In genomic region chr9:91423785-91424402, GRCh38 we compare ENCODE assay signal across 9 cellular contexts. TPM values are rescaled to one million over a fixed set of nuclear protein-coding genes. Genes with fewer than 3 reads are reported as not detected.
DNase-seq lines count a peak whose midpoint lies in the region; ATAC-seq, FAIRE-seq and TF ChIP-seq lines count a peak whose summit lies in the region.
"Had no signal": no experiment of that assay in that cellular context is flagged by ENCODE, and none has a peak within 500 bp of the region (broad histone marks: within the 10 kb centered on the region; RNA-seq: fewer than 3 reads in every experiment).

Gene NFIL3 (minus strand): TSS chr9:91423832. CDS start chr9:91410734, 13,098 bp downstream.

- no peak for TF ChIP-seq CTCF in keratinocyte (optimal IDR thresholded peaks at IDR 0.05 in 1 of 3, IDR thresholded peaks at IDR 0.05 in 1 of 3, conservative IDR thresholded peaks at IDR 0.05 in 1 of 3; ENCODE audit: extremely low read depth in 1 of 3, insufficient read depth in 2 of 3, low read length in 3 of 3)

- DNase-seq in NCI-H2081 (lab: John Stamatoyannopoulos, UW) = peak; percentile 71 to 85
- DNase-seq in NCI-H2081 treated with DMSO at 0.1 percent for 48 hours (lab: John Stamatoyannopoulos, UW) = no peak
- peak; percentile 54 for DNase-seq in NCI-H2196 treated with DMSO at 0.1 percent for 48 hours (lab: John Stamatoyannopoulos, UW; ENCODE audit: unreplicated experiment)
- DNase-seq in central memory CD8-positive, alpha-beta T cell (ENCODE audit: low spot score in 2 of 2) = peak; percentile 21 to 36
- DNase-seq in keratinocyte (ENCODE audit: low read depth, low spot score) = no peak
- DNase-seq in stimulated activated CD4-positive, alpha-beta T cell treated with anti-CD3 and anti-CD28 coated beads, Interleukin-12 subunit alpha, Interleukin-12 subunit beta, amount 100 ng/mL, for 48 hours (ENCODE audit: low read depth in 2 of 3, low spot score in 1 of 3) = peak; percentile 46 to 67 (median 48)

- peaks cover 20% of the 10 kb centered on the region for H3K27me3 Mint-ChIP-seq in central memory CD8-positive, alpha-beta T cell

- peaks cover 41% of the 10 kb centered on the region for H3K4me1 Mint-ChIP-seq in central memory CD8-positive, alpha-beta T cell

- peak within 1 kb of the TSS; percentile 85 for H3K27ac ChIP-seq in keratinocyte (ENCODE audit: control insufficient read depth, insufficient read depth, low read length)

- H3K36me3 ChIP-seq in keratinocyte (ENCODE audit: control insufficient read depth in 2 of 2, extremely low read depth in 1 of 2, insufficient read depth in 2 of 2, low read length in 2 of 2) = no peaks in the 10 kb centered on the region

- peak within 1 kb of the TSS; percentile 84 for H2AFZ ChIP-seq in keratinocyte (ENCODE audit: control insufficient read depth, low read length)

- H3K4me2 ChIP-seq in keratinocyte (ENCODE audit: control insufficient read depth, extremely low read depth, insufficient read depth, low read depth, low read length) = peak within 1 kb of the TSS; percentile 93

- peak within 1 kb of the TSS; percentile 94 for H3K4me3 Mint-ChIP-seq in central memory CD8-positive, alpha-beta T cell

- H3K79me2 ChIP-seq in keratinocyte (ENCODE audit: control insufficient read depth, insufficient read depth, low read length) = peaks cover 30% of the 10 kb centered on the region

- H4K20me1 ChIP-seq in keratinocyte (ENCODE audit: control insufficient read depth, extremely low read depth, insufficient read depth, low read length) = no peaks in the 10 kb centered on the region

- no peaks in the 10 kb centered on the region for H3K27me3 ChIP-seq in keratinocyte (ENCODE audit: control insufficient read depth, extremely low read depth, insufficient read depth, low read length)

- peak within 1 kb of the TSS; percentile 90 for H3K9ac ChIP-seq in keratinocyte (ENCODE audit: control insufficient read depth, extremely low read depth, insufficient read depth, low read length)

- no peaks in the 10 kb centered on the region for H3K9me3 ChIP-seq in keratinocyte (ENCODE audit: control insufficient read depth, low read depth, low read length)

- ATAC-seq in HG03039 (IDR thresholded peaks at IDR 0.05; ENCODE audit: unreplicated experiment) = peak; percentile 74
- peak; percentile 82 to 84 for ATAC-seq in activated CD4-positive, CD25-positive, alpha-beta regulatory T cell treated with anti-CD3 and anti-CD28 coated beads, Interleukin-2, amount 50 U/mL, for 24 hours
- peak; percentile 70 for ATAC-seq in central memory CD8-positive, alpha-beta T cell (replicated peaks; ENCODE audit: extremely low read depth, poor library complexity, severe bottlenecking)

- peaks cover 13% of the 10 kb centered on the region for H3K36me3 Mint-ChIP-seq in central memory CD8-positive, alpha-beta T cell (ENCODE audit: insufficient read depth)

- no peaks in the 10 kb centered on the region for H3K9me3 Mint-ChIP-seq in central memory CD8-positive, alpha-beta T cell

- H3K4me3 ChIP-seq in keratinocyte (ENCODE audit: control insufficient read depth in 2 of 3, extremely low read depth in 1 of 3, insufficient read depth in 2 of 3, low read depth in 1 of 3, low read length in 3 of 3) = peak within 1 kb of the TSS; percentile 73 to 96 (median 84)

- H3K9me1 ChIP-seq in keratinocyte (ENCODE audit: control insufficient read depth, extremely low read depth, insufficient read depth, low read length) = no peaks in the 10 kb centered on the region

- H3K27ac Mint-ChIP-seq in central memory CD8-positive, alpha-beta T cell (ENCODE audit: low read depth) = peak within 1 kb of the TSS; percentile 89

- peaks cover 27% of the 10 kb centered on the region for H3K4me1 ChIP-seq in keratinocyte (ENCODE audit: control insufficient read depth, extremely low read depth, insufficient read depth, low read length)

- no peak for FAIRE-seq in keratinocyte (lab: Jason Lieb, UNC)
- FAIRE-seq: G401.6 had no signal

- dilution Hi-C loops in keratinocyte (cut with MboI; ENCODE audit: extremely low pct_ligation_motif_present, low sequenced_read_pairs) = no loop called here

RNA-seq across cellular contexts. Expression of gene NFIL3, which starts in this region (rescaled TPM):
- polyA plus RNA-seq in keratinocyte = 6.9 to 9.3 TPM (median 7.9 TPM) in 3 replicates
- polyA plus RNA-seq in keratinocyte (2011; ENCODE audit: low read depth) = 73.1 TPM
- 5.3 and 9.3 TPM in 2 replicates for polyA plus RNA-seq in keratinocyte (2011; cell fraction: cytosol; rRNA removed)
- 13.3 and 16.5 TPM in 2 replicates for polyA plus RNA-seq in keratinocyte (2011; cell fraction: nucleus; rRNA removed)
- 6.5 and 50.5 TPM in 2 replicates for polyA plus RNA-seq in keratinocyte (2012; ENCODE audit: low replicate concordance)
- 1.8 to 6.0 TPM (median 5.2 TPM) in 3 replicates for polyA minus RNA-seq in keratinocyte
- 3.5 TPM for polyA minus RNA-seq in keratinocyte (2011; cell fraction: cytosol; rRNA and poly(A)+ RNA removed)
- 6.0 and 13.7 TPM in 2 replicates for polyA minus RNA-seq in keratinocyte (2011; cell fraction: nucleus; rRNA and poly(A)+ RNA removed)

Comparison
In these comparisons a context has a peak if more than half of its experiments do, and no peak if none do; other contexts are left out.
1. DNase-seq: peak in NCI-H2081 (2 of 2), NCI-H2196 treated with DMSO at 0.1 percent for 48 hours (single experiment), central memory CD8-positive, alpha-beta T cell (2 of 2) and stimulated activated CD4-positive, alpha-beta T cell treated with anti-CD3 and anti-CD28 coated beads, Interleukin-12 subunit alpha, Interleukin-12 subunit beta, amount 100 ng/mL, for 48 hours (3 of 3); none in NCI-H2081 treated with DMSO at 0.1 percent for 48 hours (single experiment) and keratinocyte (single experiment).
2. Peak in every context shown above with its lines, with median percentiles within 50 percentile points of each other: ATAC-seq.